10 cellular contexts compared by ENCODE assay signal in genomic region chr10:14008648-14009072, GRCh38.
DNase-seq lines count a peak whose midpoint lies in the region; ATAC-seq, FAIRE-seq and TF ChIP-seq lines count a peak whose summit lies in the region.
"Had no signal": no experiment of that assay in that cellular context is flagged by ENCODE, and none has a peak within 500 bp of the region (broad histone marks: within the 10 kb centered on the region; RNA-seq: fewer than 3 reads in every experiment).

No MANE protein-coding gene starts in this region.

- ATAC-seq in heart left ventricle = peak in 3 of 4 donors; percentile 8 to 10 (median 8)
- no peak for ATAC-seq in memory B cell (ENCODE audit: low read depth)
- ATAC-seq in GM18868 (IDR thresholded peaks at IDR 0.05; ENCODE audit: unreplicated experiment) = no peak
- ATAC-seq in HG02623 (IDR thresholded peaks at IDR 0.05; ENCODE audit: unreplicated experiment) = no peak

- no peaks in the 10 kb centered on the region for H3K36me3 Mint-ChIP-seq in astrocyte (ENCODE audit: low read depth, unreplicated experiment)
- no peaks in the 10 kb centered on the region for H3K36me3 Mint-ChIP-seq in memory B cell

- TF ChIP-seq CTCF in heart left ventricle (IDR thresholded peaks at IDR 0.05) = no peak
- TF ChIP-seq CTCF in astrocyte (IDR thresholded peaks at IDR 0.05; ENCODE audit: insufficient read depth, low read depth, low read length) = no peak
- no peak for TF ChIP-seq CTCF in uterus (IDR thresholded peaks at IDR 0.05)

- H3K9me3 ChIP-seq in heart left ventricle (no peaks in the 10 kb centered on the region), astrocyte (ENCODE audit: insufficient read depth, low read depth, low read length) (no peaks in the 10 kb centered on the region), uterus (no peaks in the 10 kb centered on the region)

- H3K27ac ChIP-seq in heart left ventricle (peak overlapping the region in 8 of 12 donors; percentile 28 to 72 (median 55)), astrocyte (ENCODE audit: low read depth, low read length) (peak overlapping the region; percentile 96), uterus (peak overlapping the region in 1 of 2 donors; percentile 16)

- H3K79me2 ChIP-seq in astrocyte (ENCODE audit: insufficient read depth, low read length) = peaks cover 20% of the 10 kb centered on the region

- H4K20me1 ChIP-seq in astrocyte (ENCODE audit: insufficient read depth, low read length) = no peaks in the 10 kb centered on the region

- H3K4me3 ChIP-seq in heart left ventricle (peak overlapping the region in 11 of 12 donors; percentile 8 to 56 (median 42)), astrocyte (ENCODE audit: insufficient read depth, low read depth, low read length) (peak overlapping the region; percentile 60), uterus (peak overlapping the region; percentile 15 to 26)

- peak overlapping the region; percentile 24 for H2AFZ ChIP-seq in astrocyte (ENCODE audit: low read depth, low read length)

- H3K27me3 Mint-ChIP-seq in astrocyte (ENCODE audit: low read depth, unreplicated experiment) (no peaks in the 10 kb centered on the region), memory B cell (peaks cover 17% of the 10 kb centered on the region)

- H3K4me2 ChIP-seq in astrocyte (ENCODE audit: low read length) = peak overlapping the region; percentile 84

- TF ChIP-seq POLR2A in heart left ventricle (IDR thresholded peaks at IDR 0.05) (no peak), uterus (IDR thresholded peaks at IDR 0.05) (no peak)

- peak overlapping the region; percentile 86 for H3K9ac ChIP-seq in astrocyte (ENCODE audit: low read length)

- H3K4me3 Mint-ChIP-seq in astrocyte (ENCODE audit: unreplicated experiment) = peak overlapping the region; percentile 82
- peak overlapping the region; percentile 71 for H3K4me3 Mint-ChIP-seq in memory B cell

- H3K9me3 Mint-ChIP-seq in astrocyte (ENCODE audit: unreplicated experiment) (no peaks in the 10 kb centered on the region), memory B cell (no peaks in the 10 kb centered on the region)

- H3K36me3 ChIP-seq in heart left ventricle (no peaks in the 10 kb centered on the region), astrocyte (ENCODE audit: insufficient read depth, low read length) (no peaks in the 10 kb centered on the region), uterus (no peaks in the 10 kb centered on the region)

- H3K27me3 ChIP-seq in heart left ventricle (peaks cover 0 to 7% (median 0%) of the 10 kb centered on the region in 9 donors), astrocyte (ENCODE audit: insufficient read depth, low read length) (no peaks in the 10 kb centered on the region), uterus (no peaks in the 10 kb centered on the region)

- H3K4me1 Mint-ChIP-seq in astrocyte (ENCODE audit: low read depth, unreplicated experiment) (peaks cover 36% of the 10 kb centered on the region), memory B cell (peaks cover 23% of the 10 kb centered on the region)

- 45 to 55% (median 49%) methylated on average over 9 of the region's 9 CpGs for WGBS in heart left ventricle, 4 donors

- no peak overlapping the region for H3K27ac Mint-ChIP-seq in astrocyte (ENCODE audit: unreplicated experiment)
- peak overlapping the region; percentile 25 for H3K27ac Mint-ChIP-seq in memory B cell

- DNase-seq in heart left ventricle (no peak), cardiac septum (ENCODE audit: low spot score) (no peak), astrocyte (ENCODE audit: low read depth) (no peak), memory B cell (ENCODE audit: low spot score in 2 of 2) (no peak), uterus (no peak), RPMI8226 (no peak)
- DNase-seq: KG1, SIG-M5 had no signal

- intact Hi-C loops in heart left ventricle (cut with DNase I) (no loop called here), cardiac septum (cut with DNase I) (loop anchor here (10.0 kb wide), 1 partner anchor 224 kb away; no protein-coding TSS in a partner anchor), uterus (cut with DNase I; ENCODE audit: low total_unique reads) (no loop called here)

- H3K4me1 ChIP-seq in heart left ventricle (peaks cover 0 to 28% (median 14%) of the 10 kb centered on the region in 12 donors), astrocyte (ENCODE audit: insufficient read depth, low read length) (peaks cover 34% of the 10 kb centered on the region), uterus (no peaks in the 10 kb centered on the region)

- no peak for FAIRE-seq in astrocyte (lab: Jason Lieb, UNC)

Comparison
In these comparisons a context has a peak if more than half of its experiments do, and no peak if none do; other contexts are left out.
1. ATAC-seq: peak in heart left ventricle (3 of 4); none in memory B cell (single experiment), GM18868 (single experiment) and HG02623 (single experiment).
2. Peak in every context shown above with its lines, with median percentiles within 50 percentile points of each other: H3K4me3 ChIP-seq.